22 cellular contexts compared by ENCODE assay signal in genomic region chr12:84822541-84822940, GRCh38.
A peak's percentile ranks its signal among the peaks of the same experiment; 100 is the strongest.
DNase-seq lines count a peak whose midpoint lies in the region; ATAC-seq and TF ChIP-seq lines count a peak whose summit lies in the region.
"Had no signal": no experiment of that assay in that cellular context is flagged by ENCODE, and none has a peak within 500 bp of the region (broad histone marks: within the 10 kb centered on the region; RNA-seq: fewer than 3 reads in every experiment).

No MANE protein-coding gene starts in this region.

- intact Hi-C loops in mucosa of descending colon (cut with DNase I, micrococcal nuclease), result no loop called here

- no peaks in the 10 kb centered on the region for H3K36me3 ChIP-seq in brain microvascular endothelial cell (replicated peaks)
- no peaks in the 10 kb centered on the region for H3K36me3 ChIP-seq in skeletal muscle satellite cell (ENCODE audit: insufficient read depth, low read length)
- H3K36me3 ChIP-seq in mucosa of descending colon (ENCODE audit: low read depth), result no peaks in the 10 kb centered on the region
- H3K36me3 ChIP-seq: cardiac muscle cell, MG63, ovary, right lobe of liver, thoracic aorta had no signal

- H3K27me3 ChIP-seq in brain microvascular endothelial cell (replicated peaks) (no peaks in the 10 kb centered on the region), skeletal muscle satellite cell (ENCODE audit: control insufficient read depth, insufficient read depth, low read length) (no peaks in the 10 kb centered on the region)
- H3K27me3 ChIP-seq: cardiac muscle cell, MG63, ovary, right lobe of liver had no signal

- H3K4me2 ChIP-seq in skeletal muscle satellite cell (ENCODE audit: low read length), result peak overlapping the region; percentile 58

- DNase-seq in GM03348 (ENCODE audit: low spot score) (peak; percentile 42), LHCN-M2 (ENCODE audit: low read depth) (peak; percentile 64), brain microvascular endothelial cell (peak; percentile 48), NCI-H187 treated with DMSO at 0.1 percent for 48 hours (lab: John Stamatoyannopoulos, UW) (no peak), mucosa of descending colon (no peak)
- DNase-seq: activated CD4-positive, alpha-beta T cell treated with anti-CD3 and anti-CD28 coated beads for 48 hours; activated naive CD8-positive, alpha-beta T cell treated with anti-CD3 and anti-CD28 coated beads, Interleukin-2, amount 10 ng/mL, durations not matched to agents 7 days and 5 days; COR-L47; DMS79 treated with DMSO at 0.1 percent for 48 hours; kidney; MG63; naive thymus-derived CD8-positive, alpha-beta T cell; NCI-H69; ovary; right lobe of liver; T-helper 1 cell had no signal

- no peak overlapping the region for H3K27ac ChIP-seq in brain microvascular endothelial cell
- H3K27ac ChIP-seq: cardiac muscle cell, ovary, right lobe of liver, thoracic aorta had no signal

- H3K9me3 ChIP-seq in skeletal muscle satellite cell (replicated peaks; ENCODE audit: low read length) (no peaks in the 10 kb centered on the region), mucosa of descending colon (no peaks in the 10 kb centered on the region)
- H3K9me3 ChIP-seq: MG63, ovary, right lobe of liver, thoracic aorta had no signal

- ATAC-seq in HG03039 (IDR thresholded peaks at IDR 0.05; ENCODE audit: unreplicated experiment) (no peak), mucosa of descending colon (no peak)
- ATAC-seq: naive thymus-derived CD8-positive, alpha-beta T cell; right lobe of liver; Right ventricle myocardium inferior; stimulated activated memory B cell treated with anti-CD40 and anti-IgM and Interleukin-4, amounts not matched to agents 10 μg/mL and 1 μg/mL and 100 μg/mL, for 72 hours had no signal

- H3K4me3 ChIP-seq in brain microvascular endothelial cell (ENCODE audit: low read depth, low read length) (no peak overlapping the region), skeletal muscle satellite cell (ENCODE audit: low read length) (peak overlapping the region; percentile 20), mucosa of descending colon (no peak overlapping the region)
- H3K4me3 ChIP-seq: cardiac muscle cell, MG63, ovary, right lobe of liver, thoracic aorta had no signal

- in situ Hi-C loops in brain microvascular endothelial cell (cut with HindIII; ENCODE audit: low pct_ligation_motif_present, low sequenced_read_pairs), result no loop called here

- H3K4me1 ChIP-seq in skeletal muscle satellite cell (ENCODE audit: control insufficient read depth, insufficient read depth, low read length), result peaks cover 19% of the 10 kb centered on the region
- H3K4me1 ChIP-seq in mucosa of descending colon (ENCODE audit: low read depth), result no peaks in the 10 kb centered on the region
- H3K4me1 ChIP-seq: right lobe of liver had no signal

- H3K9ac ChIP-seq in skeletal muscle satellite cell (ENCODE audit: low read depth, low read length), result no peak overlapping the region

- no peak for TF ChIP-seq CTCF in brain microvascular endothelial cell (IDR thresholded peaks at IDR 0.05; ENCODE audit: low read depth, low read length, missing control alignments)
- TF ChIP-seq CTCF in mucosa of descending colon (IDR thresholded peaks at IDR 0.05), result no peak

Comparison
In these comparisons a context has a peak if more than half of its experiments do, and no peak if none do; other contexts are left out.
1. DNase-seq: peak in GM03348 (single experiment), LHCN-M2 (single experiment) and brain microvascular endothelial cell (single experiment); none in NCI-H187 treated with DMSO at 0.1 percent for 48 hours (single experiment) and mucosa of descending colon (0 of 3).